Comparison of ENCODE assay signal across 8 cellular contexts in the genomic region with DNA sequence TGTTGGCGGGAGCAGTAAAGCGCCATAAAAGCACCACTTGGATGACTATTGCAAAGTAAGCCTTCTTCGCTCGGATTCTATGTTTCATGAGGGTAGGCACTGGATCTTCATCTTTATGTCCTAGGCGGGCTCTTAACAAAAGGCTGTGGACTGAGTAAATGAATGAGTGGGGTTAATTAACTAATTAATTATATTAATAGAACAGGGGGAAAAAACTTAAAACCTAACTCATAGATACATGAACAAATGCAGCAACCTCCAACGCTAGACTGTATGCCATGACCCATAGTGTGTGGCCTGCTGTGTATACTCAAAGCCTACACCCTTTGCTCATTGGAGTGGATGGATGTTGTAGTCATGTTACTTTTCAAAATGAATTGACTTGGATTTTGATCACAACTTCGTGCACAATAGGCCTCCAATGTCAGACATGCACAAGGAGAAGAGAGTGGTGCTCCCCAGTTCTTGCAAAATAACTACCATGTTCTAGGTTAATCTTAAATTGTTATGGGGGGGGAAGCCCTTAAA. TPM values are rescaled to one million over a fixed set of nuclear protein-coding genes. Genes with fewer than 3 reads are reported as not detected.
A peak's percentile ranks its signal among the peaks of the same experiment; 100 is the strongest.
DNase-seq lines count a peak whose midpoint lies in the region; ATAC-seq and TF ChIP-seq lines count a peak whose summit lies in the region.

No MANE protein-coding gene starts in this region.

- TF ChIP-seq CTCF in WTC11 (IDR thresholded peaks at IDR 0.05) (no peak), ovary (IDR thresholded peaks at IDR 0.05) (no peak)

- TF ChIP-seq POLR2A in ovary (IDR thresholded peaks at IDR 0.05): no peak

- WGBS in ovary, 3 donors: 70 to 72% (median 70%) methylated on average over 7 of the region's 7 CpGs

- peaks cover 2% of the 10 kb centered on the region for H3K9me3 ChIP-seq in iPS-18c (ENCODE audit: control insufficient read depth, insufficient read depth, low read length)
- H3K9me3 ChIP-seq in ovary: no peaks in the 10 kb centered on the region

- intact Hi-C loops in ovary (cut with DNase I): no loop called here

- H3K4me1 Mint-ChIP-seq in activated CD4-positive, alpha-beta T cell treated with anti-CD3 and anti-CD28 coated beads, Interleukin-2, amount 10 ng/mL, durations not matched to agents 7 days and 5 days: peaks cover 48% of the 10 kb centered on the region
- H3K4me1 Mint-ChIP-seq in WTC11: peaks cover 21% of the 10 kb centered on the region
- peaks cover 35% of the 10 kb centered on the region for H3K4me1 Mint-ChIP-seq in stimulated activated naive CD8-positive, alpha-beta T cell treated with anti-CD3 and anti-CD28 coated beads, Interleukin-15, amount 100 ng/mL, for 72 hours

- H3K27me3 ChIP-seq in ovary: no peaks in the 10 kb centered on the region

- peak overlapping the region; percentile 44 for H3K4me3 ChIP-seq in iPS-18c (ENCODE audit: insufficient read depth, low read depth, low read length)
- no peak overlapping the region for H3K4me3 ChIP-seq in ovary

- no peak for DNase-seq in activated CD4-positive, alpha-beta T cell treated with anti-CD3 and anti-CD28 coated beads, Interleukin-2, amount 10 ng/mL, durations not matched to agents 7 days and 5 days
- DNase-seq in activated CD4-positive, alpha-beta T cell treated with anti-CD3 and anti-CD28 coated beads for 4 hours: no peak
- DNase-seq in WTC11 (ENCODE audit: low spot score): no peak
- no peak for DNase-seq in stimulated activated naive CD8-positive, alpha-beta T cell treated with anti-CD3 and anti-CD28 coated beads, Interleukin-15, amount 100 ng/mL, for 72 hours
- DNase-seq in ovary: no peak
- DNase-seq in DMS 273 treated with DMSO at 0.1 percent for 48 hours (lab: John Stamatoyannopoulos, UW): no peak

- peaks cover 12% of the 10 kb centered on the region for H3K36me3 Mint-ChIP-seq in activated CD4-positive, alpha-beta T cell treated with anti-CD3 and anti-CD28 coated beads, Interleukin-2, amount 10 ng/mL, durations not matched to agents 7 days and 5 days (ENCODE audit: low read depth)
- no peaks in the 10 kb centered on the region for H3K36me3 Mint-ChIP-seq in WTC11

- peak overlapping the region; percentile 82 for H3K4me3 Mint-ChIP-seq in activated CD4-positive, alpha-beta T cell treated with anti-CD3 and anti-CD28 coated beads, Interleukin-2, amount 10 ng/mL, durations not matched to agents 7 days and 5 days
- peak overlapping the region; percentile 49 for H3K4me3 Mint-ChIP-seq in WTC11
- peak overlapping the region; percentile 93 to 95 for H3K4me3 Mint-ChIP-seq in stimulated activated naive CD8-positive, alpha-beta T cell treated with anti-CD3 and anti-CD28 coated beads, Interleukin-15, amount 100 ng/mL, for 72 hours

- CTCF ChIA-PET in activated CD4-positive, alpha-beta T cell treated with anti-CD3 and anti-CD28 coated beads, Interleukin-2, amount 10 ng/mL, durations not matched to agents 7 days and 5 days (lab: Charles Lee): interaction anchor here (0.6 to 5.8 kb wide), 16 partner anchors 11 to 620 kb away, joined by 3 to 33 read pairs (median 8); no protein-coding TSS in a partner anchor
- CTCF ChIA-PET in WTC11 (lab: Charles Lee): interaction anchor here (0.6 to 2.7 kb wide), 9 partner anchors 13 to 1526 kb away, joined by 3 to 11 read pairs (median 3); partner anchors contain the start of genes GLMN and RPAP2

- no peak overlapping the region for H3K27ac ChIP-seq in ovary

- TF ChIP-seq EP300 in ovary (IDR thresholded peaks at IDR 0.05): no peak

- ATAC-seq in WTC11 (no peak), GM18511 (IDR thresholded peaks at IDR 0.05; ENCODE audit: unreplicated experiment) (no peak)
- ATAC-seq in stimulated activated naive CD8-positive, alpha-beta T cell treated with anti-CD3 and anti-CD28 coated beads, Interleukin-15, amount 100 ng/mL, for 72 hours: no peak

- H3K27ac Mint-ChIP-seq in activated CD4-positive, alpha-beta T cell treated with anti-CD3 and anti-CD28 coated beads, Interleukin-2, amount 10 ng/mL, durations not matched to agents 7 days and 5 days: peak overlapping the region; percentile 88
- H3K27ac Mint-ChIP-seq in WTC11: no peak overlapping the region
- peak overlapping the region; percentile 95 to 96 for H3K27ac Mint-ChIP-seq in stimulated activated naive CD8-positive, alpha-beta T cell treated with anti-CD3 and anti-CD28 coated beads, Interleukin-15, amount 100 ng/mL, for 72 hours

- peaks cover 16% of the 10 kb centered on the region for H3K4me1 ChIP-seq in ovary (ENCODE audit: insufficient read depth)

- H3K36me3 ChIP-seq in ovary: no peaks in the 10 kb centered on the region

- POLR2A ChIA-PET in activated CD4-positive, alpha-beta T cell treated with anti-CD3 and anti-CD28 coated beads, Interleukin-2, amount 10 ng/mL, durations not matched to agents 7 days and 5 days (lab: Charles Lee): interaction anchor here (1.1 to 4.9 kb wide), 3 partner anchors 13 to 51 kb away, joined by 4 to 35 read pairs (median 4); no protein-coding TSS in a partner anchor
- POLR2A ChIA-PET in WTC11 (lab: Charles Lee): no interaction called here

- H3K9me3 Mint-ChIP-seq in activated CD4-positive, alpha-beta T cell treated with anti-CD3 and anti-CD28 coated beads, Interleukin-2, amount 10 ng/mL, durations not matched to agents 7 days and 5 days: no peaks in the 10 kb centered on the region
- H3K9me3 Mint-ChIP-seq in WTC11: no peaks in the 10 kb centered on the region
- H3K9me3 Mint-ChIP-seq in stimulated activated naive CD8-positive, alpha-beta T cell treated with anti-CD3 and anti-CD28 coated beads, Interleukin-15, amount 100 ng/mL, for 72 hours: no peaks in the 10 kb centered on the region

- H3K27me3 Mint-ChIP-seq in activated CD4-positive, alpha-beta T cell treated with anti-CD3 and anti-CD28 coated beads, Interleukin-2, amount 10 ng/mL, durations not matched to agents 7 days and 5 days: no peaks in the 10 kb centered on the region
- H3K27me3 Mint-ChIP-seq in WTC11 (ENCODE audit: low read depth): peaks cover 91% of the 10 kb centered on the region
- H3K27me3 Mint-ChIP-seq in stimulated activated naive CD8-positive, alpha-beta T cell treated with anti-CD3 and anti-CD28 coated beads, Interleukin-15, amount 100 ng/mL, for 72 hours: no peaks in the 10 kb centered on the region

TF ChIP-seq in WTC11, 78 proteins besides CTCF, POLR2A, EP300 and RAD21:
- TF ChIP-seq, protein P1, sequence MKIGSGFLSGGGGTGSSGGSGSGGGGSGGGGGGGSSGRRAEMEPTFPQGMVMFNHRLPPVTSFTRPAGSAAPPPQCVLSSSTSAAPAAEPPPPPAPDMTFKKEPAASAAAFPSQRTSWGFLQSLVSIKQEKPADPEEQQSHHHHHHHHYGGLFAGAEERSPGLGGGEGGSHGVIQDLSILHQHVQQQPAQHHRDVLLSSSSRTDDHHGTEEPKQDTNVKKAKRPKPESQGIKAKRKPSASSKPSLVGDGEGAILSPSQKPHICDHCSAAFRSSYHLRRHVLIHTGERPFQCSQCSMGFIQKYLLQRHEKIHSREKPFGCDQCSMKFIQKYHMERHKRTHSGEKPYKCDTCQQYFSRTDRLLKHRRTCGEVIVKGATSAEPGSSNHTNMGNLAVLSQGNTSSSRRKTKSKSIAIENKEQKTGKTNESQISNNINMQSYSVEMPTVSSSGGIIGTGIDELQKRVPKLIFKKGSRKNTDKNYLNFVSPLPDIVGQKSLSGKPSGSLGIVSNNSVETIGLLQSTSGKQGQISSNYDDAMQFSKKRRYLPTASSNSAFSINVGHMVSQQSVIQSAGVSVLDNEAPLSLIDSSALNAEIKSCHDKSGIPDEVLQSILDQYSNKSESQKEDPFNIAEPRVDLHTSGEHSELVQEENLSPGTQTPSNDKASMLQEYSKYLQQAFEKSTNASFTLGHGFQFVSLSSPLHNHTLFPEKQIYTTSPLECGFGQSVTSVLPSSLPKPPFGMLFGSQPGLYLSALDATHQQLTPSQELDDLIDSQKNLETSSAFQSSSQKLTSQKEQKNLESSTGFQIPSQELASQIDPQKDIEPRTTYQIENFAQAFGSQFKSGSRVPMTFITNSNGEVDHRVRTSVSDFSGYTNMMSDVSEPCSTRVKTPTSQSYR (CRISPR knock-in tag; IDR thresholded peaks at IDR 0.05): no peak
- TF ChIP-seq ZNF396 (CRISPR knock-in tag; IDR thresholded peaks at IDR 0.05; ENCODE audit: borderline replicate concordance) (no peak), ZNF425 (CRISPR knock-in tag; conservative IDR thresholded peaks at IDR 0.05) (no peak), CREB1 (CRISPR knock-in tag; IDR thresholded peaks at IDR 0.05) (no peak), EMX1 (CRISPR knock-in tag; IDR thresholded peaks at IDR 0.05) (no peak), CDX4 (CRISPR knock-in tag; IDR thresholded peaks at IDR 0.05; ENCODE audit: borderline replicate concordance) (no peak), RORB (CRISPR knock-in tag; IDR thresholded peaks at IDR 0.05) (no peak), ZNF317 (CRISPR knock-in tag; IDR thresholded peaks at IDR 0.05; ENCODE audit: borderline replicate concordance, low read depth) (no peak), IRF2 (CRISPR knock-in tag; IDR thresholded peaks at IDR 0.05; ENCODE audit: borderline replicate concordance, low read depth) (no peak)

RNA-seq across cellular contexts. Expression of gene GFI1, which starts 0.4 kb away (rescaled TPM):
- total RNA-seq in activated CD4-positive, alpha-beta T cell treated with anti-CD3 and anti-CD28 coated beads, Interleukin-2, amount 10 ng/mL, durations not matched to agents 7 days and 5 days: 10 to 100 TPM; 47.8 to 49.6 TPM
- total RNA-seq in WTC11 (2021) (0.18 to 0.46 TPM (median 0.35 TPM) in 3 replicates), ovary (under 1 TPM in 6 of 7 donors, not detected in 1; 0.12 to 0.67 (median 0.33) TPM)
- polyA plus RNA-seq in ovary: under 1 TPM; 0.16 to 0.92 TPM

Comparison
In these comparisons a context has a peak if more than half of its experiments do, and no peak if none do; other contexts are left out.
1. RNA of gene GFI1, which starts 0.4 kb away (total RNA-seq): 47.8 to 49.6 TPM in activated CD4-positive, alpha-beta T cell treated with anti-CD3 and anti-CD28 coated beads, Interleukin-2, amount 10 ng/mL, durations not matched to agents 7 days and 5 days; 0.18 to 0.46 TPM in WTC11 and 0.12 to 0.67 TPM in ovary; every median in the first group is over 10 times any median in the second.
2. Peak in every context shown above with its lines, with median percentiles within 50 percentile points of each other: H3K4me3 Mint-ChIP-seq.